Comparison of ENCODE assay signal across 12 cellular contexts in genomic region chr11:73415854-73416615, GRCh38. TPM values are rescaled to one million over a fixed set of nuclear protein-coding genes. Genes with fewer than 3 reads are reported as not detected.
DNase-seq lines count a peak whose midpoint lies in the region; ATAC-seq, FAIRE-seq and TF ChIP-seq lines count a peak whose summit lies in the region.
"Had no signal": no experiment of that assay in that cellular context is flagged by ENCODE, and none has a peak within 500 bp of the region (broad histone marks: within the 10 kb centered on the region; RNA-seq: fewer than 3 reads in every experiment).

No MANE protein-coding gene starts in this region.

- peak overlapping the region in 6 of 10 donors; percentile 14 to 75 (median 47) for H3K27ac ChIP-seq in heart right ventricle
- peak overlapping the region; percentile 32 to 40 for H3K27ac ChIP-seq in kidney (ENCODE audit: low read depth in 2 of 2, low read length in 2 of 2)
- peak overlapping the region; percentile 91 for H3K27ac ChIP-seq in temporal lobe (ENCODE audit: low read depth, low read length)

- no peak for FAIRE-seq in kidney (lab: Jason Lieb, UNC)

- 88 to 95% methylated on average over 4 of the region's 4 CpGs for WGBS in heart right ventricle, 2 donors

- H3K9ac ChIP-seq in adipocyte (ENCODE audit: low read length) (no peak overlapping the region), kidney (ENCODE audit: low read length in 2 of 2) (no peak overlapping the region)

- H3K4me1 ChIP-seq in heart right ventricle = peaks cover 0 to 53% (median 27%) of the 10 kb centered on the region in 9 donors
- peaks cover 33% of the 10 kb centered on the region for H3K4me1 ChIP-seq in adipocyte (ENCODE audit: control insufficient read depth, insufficient read depth, low read length)
- H3K4me1 ChIP-seq in kidney (ENCODE audit: control insufficient read depth in 1 of 2, insufficient read depth in 1 of 2, low read depth in 1 of 2, low read length in 2 of 2) = peaks cover 11 to 31% of the 10 kb centered on the region in 2 donors

- ATAC-seq in heart right ventricle (no peak), Right ventricle myocardium inferior (no peak)
- ATAC-seq: activated T-cell treated with anti-CD3 and anti-CD28 coated beads, Interleukin-2, amount 50 U/mL, for 4 hours had no signal

- H3K4me3 ChIP-seq in heart right ventricle = no peak overlapping the region
- H3K4me3 ChIP-seq in adipocyte (ENCODE audit: low read length) = no peak overlapping the region
- H3K4me3 ChIP-seq in kidney (ENCODE audit: low read length in 2 of 2) = no peak overlapping the region

- no peaks in the 10 kb centered on the region for H3K9me3 ChIP-seq in heart right ventricle
- no peaks in the 10 kb centered on the region for H3K9me3 ChIP-seq in adipocyte (ENCODE audit: control insufficient read depth, low read length)
- no peaks in the 10 kb centered on the region for H3K9me3 ChIP-seq in kidney (ENCODE audit: control insufficient read depth in 1 of 2, low read length in 2 of 2)

- intact Hi-C loops in heart right ventricle (cut with DNase I) = loop anchor here in 1 of 10 donors (5.0 kb wide), 1 partner anchor 51 kb away; no protein-coding TSS in a partner anchor
- intact Hi-C loops in Right ventricle myocardium inferior (cut with DNase I) = no loop called here
- intact Hi-C loops in kidney (cut with DNase I) = no loop called here

- peaks cover 0 to 61% (median 15%) of the 10 kb centered on the region in 9 donors for H3K36me3 ChIP-seq in heart right ventricle
- H3K36me3 ChIP-seq in adipocyte (ENCODE audit: control insufficient read depth, insufficient read depth, low read length, severe bottlenecking) = peaks cover 5% of the 10 kb centered on the region
- H3K36me3 ChIP-seq in kidney (ENCODE audit: control insufficient read depth in 1 of 2, insufficient read depth in 2 of 2, low read length in 2 of 2) = no peaks in the 10 kb centered on the region

- H3K27me3 ChIP-seq in heart right ventricle (no peaks in the 10 kb centered on the region), adipocyte (replicated peaks; ENCODE audit: control insufficient read depth, insufficient read depth, low read length) (no peaks in the 10 kb centered on the region)

- TF ChIP-seq CTCF in heart right ventricle (IDR thresholded peaks at IDR 0.05) = no peak
- TF ChIP-seq CTCF in kidney (IDR thresholded peaks at IDR 0.05; ENCODE audit: borderline replicate concordance, extremely low read depth, insufficient read depth) = no peak

- DNase-seq in heart right ventricle = no peak
- no peak for DNase-seq in Right ventricle myocardium inferior (ENCODE audit: missing footprints)
- peak; percentile 27 for DNase-seq in adipocyte (ENCODE audit: low read depth)
- no peak for DNase-seq in kidney
- no peak for DNase-seq in effector CD8-positive, alpha-beta T cell (lab: John Stamatoyannopoulos, UW)
- DNase-seq in NCI-H748 treated with DMSO at 0.1 percent for 48 hours (lab: John Stamatoyannopoulos, UW) = no peak
- DNase-seq in stimulated activated CD8-positive, alpha-beta memory T cell treated with anti-CD3 and anti-CD28 coated beads, Interleukin-4, amount 100 ng/mL, for 48 hours = no peak
- DNase-seq: activated T-cell treated with anti-CD3 and anti-CD28 coated beads, Interleukin-2, amount 50 U/mL, for 4 hours; aorta; DMS79; NCI-H1436 had no signal

RNA-seq across cellular contexts. Expression of gene RELT, which starts 39.8 kb away (rescaled TPM):
- total RNA-seq in heart right ventricle (1 to 10 TPM; 1.0 to 9.2 (median 2.7) TPM), Right ventricle myocardium inferior (2.3 TPM), kidney (8.7 TPM), temporal lobe (1.5 TPM)
- polyA plus RNA-seq in heart right ventricle (1 to 10 TPM; 2.0 to 5.6 TPM), kidney (ENCODE audit: insufficient read depth, low read depth, low replicate concordance) (1.0 TPM)

Comparison
In these comparisons a context has a peak if more than half of its experiments do, and no peak if none do; other contexts are left out.
1. H3K27ac ChIP-seq: peak in every context shown above with its lines; median percentile 91 in temporal lobe; 47 in heart right ventricle; 36 in kidney.